ENCODE assay signal across 1 cellular context in the genomic region with DNA sequence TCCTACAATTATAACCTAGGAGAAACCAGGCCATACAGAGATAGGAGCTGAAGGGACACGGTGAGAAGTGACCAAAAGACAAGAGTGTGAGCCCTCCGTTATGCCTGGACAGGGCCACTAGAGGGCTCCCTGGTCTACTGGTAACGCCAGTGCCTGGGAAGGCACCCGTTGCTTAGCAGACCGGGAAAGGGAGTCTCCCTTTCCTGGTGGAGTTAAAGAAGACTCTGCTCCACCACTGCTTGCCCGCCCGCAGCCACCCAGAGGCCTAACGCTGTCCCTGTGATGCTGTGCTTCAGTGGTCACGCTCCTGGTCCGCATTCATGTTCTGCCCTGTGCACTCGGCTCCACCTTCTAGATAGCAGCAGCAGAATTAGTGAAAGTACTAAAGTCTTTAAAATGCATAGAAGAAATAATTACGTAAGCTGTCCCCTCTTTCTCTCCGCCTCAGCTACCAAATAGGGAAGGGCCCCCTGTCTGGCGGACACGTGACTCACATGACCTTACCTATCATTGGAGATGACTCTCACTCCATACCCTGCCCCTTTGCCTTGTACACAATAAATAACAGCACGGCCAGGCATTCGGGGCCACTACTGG.
TF ChIP-seq lines count a peak whose summit lies in the region.

No MANE protein-coding gene starts in this region.

TF ChIP-seq in HepG2, 621 proteins besides CTCF, POLR2A, EP300 and RAD21 (continues in another document):
- TF ChIP-seq ZC3H13 (CRISPR knock-in tag; IDR thresholded peaks at IDR 0.05) (no peak), NCOA2 (CRISPR knock-in tag; IDR thresholded peaks at IDR 0.05) (no peak), KLF12 (CRISPR knock-in tag; IDR thresholded peaks at IDR 0.05; ENCODE audit: borderline replicate concordance) (no peak), TARDBP (CRISPR knock-in tag; IDR thresholded peaks at IDR 0.05) (no peak), ZNF30 (CRISPR knock-in tag; IDR thresholded peaks at IDR 0.05) (no peak), GPN1 (CRISPR knock-in tag; IDR thresholded peaks at IDR 0.05; ENCODE audit: borderline replicate concordance) (no peak), FOXC1 (CRISPR knock-in tag; IDR thresholded peaks at IDR 0.05; ENCODE audit: borderline replicate concordance) (no peak), GFI1 (CRISPR knock-in tag; IDR thresholded peaks at IDR 0.05; ENCODE audit: borderline replicate concordance) (no peak), SMAD3 (CRISPR knock-in tag; IDR thresholded peaks at IDR 0.05) (0 out of 2 replicates have a peak, but pooled peaks have one; percentile 44), ZNF670 (CRISPR knock-in tag; IDR thresholded peaks at IDR 0.05; ENCODE audit: borderline replicate concordance) (no peak), ZNF17 (CRISPR knock-in tag; IDR thresholded peaks at IDR 0.05) (no peak), RFXAP (CRISPR knock-in tag; IDR thresholded peaks at IDR 0.05; ENCODE audit: borderline replicate concordance) (no peak), SP140L (CRISPR knock-in tag; IDR thresholded peaks at IDR 0.05; ENCODE audit: borderline replicate concordance) (no peak), MYC (CRISPR knock-in tag; IDR thresholded peaks at IDR 0.05; ENCODE audit: borderline replicate concordance) (no peak), SP4 (CRISPR knock-in tag; IDR thresholded peaks at IDR 0.05) (no peak), ZNF552 (CRISPR knock-in tag; IDR thresholded peaks at IDR 0.05; ENCODE audit: borderline replicate concordance) (no peak), NAIF1 (CRISPR knock-in tag; IDR thresholded peaks at IDR 0.05; ENCODE audit: borderline replicate concordance) (no peak), RORA (CRISPR knock-in tag; IDR thresholded peaks at IDR 0.05) (no peak), MTA3 (CRISPR knock-in tag; IDR thresholded peaks at IDR 0.05) (no peak), ZNF660 (CRISPR knock-in tag; IDR thresholded peaks at IDR 0.05; ENCODE audit: borderline replicate concordance, low read depth) (no peak), TOPORS (CRISPR knock-in tag; IDR thresholded peaks at IDR 0.05) (no peak), ZNF232 (CRISPR knock-in tag; IDR thresholded peaks at IDR 0.05; ENCODE audit: borderline replicate concordance) (no peak), MTF1 (CRISPR knock-in tag; IDR thresholded peaks at IDR 0.05) (no peak), KLF13 (CRISPR knock-in tag; IDR thresholded peaks at IDR 0.05) (no peak), ZNF510 (CRISPR knock-in tag; IDR thresholded peaks at IDR 0.05; ENCODE audit: low read depth) (no peak), FOXA1 (IDR thresholded peaks at IDR 0.05) (no peak), FOXA1 (CRISPR knock-in tag; IDR thresholded peaks at IDR 0.05) (no peak), ZNF33A (CRISPR knock-in tag; IDR thresholded peaks at IDR 0.05; ENCODE audit: borderline replicate concordance) (no peak), ZFP36 (IDR thresholded peaks at IDR 0.05; ENCODE audit: borderline replicate concordance, low read depth, low read length, partially characterized antibody) (no peak)
- TF ChIP-seq, protein P1, sequence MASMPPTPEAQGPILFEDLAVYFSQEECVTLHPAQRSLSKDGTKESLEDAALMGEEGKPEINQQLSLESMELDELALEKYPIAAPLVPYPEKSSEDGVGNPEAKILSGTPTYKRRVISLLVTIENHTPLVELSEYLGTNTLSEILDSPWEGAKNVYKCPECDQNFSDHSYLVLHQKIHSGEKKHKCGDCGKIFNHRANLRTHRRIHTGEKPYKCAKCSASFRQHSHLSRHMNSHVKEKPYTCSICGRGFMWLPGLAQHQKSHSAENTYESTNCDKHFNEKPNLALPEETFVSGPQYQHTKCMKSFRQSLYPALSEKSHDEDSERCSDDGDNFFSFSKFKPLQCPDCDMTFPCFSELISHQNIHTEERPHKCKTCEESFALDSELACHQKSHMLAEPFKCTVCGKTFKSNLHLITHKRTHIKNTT (CRISPR knock-in tag; IDR thresholded peaks at IDR 0.05) = no peak
- TF ChIP-seq, protein P2, sequence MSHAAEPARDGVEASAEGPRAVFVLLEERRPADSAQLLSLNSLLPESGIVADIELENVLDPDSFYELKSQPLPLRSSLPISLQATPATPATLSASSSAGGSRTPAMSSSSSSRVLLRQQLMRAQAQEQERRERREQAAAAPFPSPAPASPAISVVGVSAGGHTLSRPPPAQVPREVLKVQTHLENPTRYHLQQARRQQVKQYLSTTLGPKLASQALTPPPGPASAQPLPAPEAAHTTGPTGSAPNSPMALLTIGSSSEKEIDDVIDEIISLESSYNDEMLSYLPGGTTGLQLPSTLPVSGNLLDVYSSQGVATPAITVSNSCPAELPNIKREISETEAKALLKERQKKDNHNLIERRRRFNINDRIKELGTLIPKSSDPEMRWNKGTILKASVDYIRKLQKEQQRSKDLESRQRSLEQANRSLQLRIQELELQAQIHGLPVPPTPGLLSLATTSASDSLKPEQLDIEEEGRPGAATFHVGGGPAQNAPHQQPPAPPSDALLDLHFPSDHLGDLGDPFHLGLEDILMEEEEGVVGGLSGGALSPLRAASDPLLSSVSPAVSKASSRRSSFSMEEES (CRISPR knock-in tag; IDR thresholded peaks at IDR 0.05) = 0 out of 2 replicates have a peak, but pooled peaks have one; percentile 18
- TF ChIP-seq, protein P3, sequence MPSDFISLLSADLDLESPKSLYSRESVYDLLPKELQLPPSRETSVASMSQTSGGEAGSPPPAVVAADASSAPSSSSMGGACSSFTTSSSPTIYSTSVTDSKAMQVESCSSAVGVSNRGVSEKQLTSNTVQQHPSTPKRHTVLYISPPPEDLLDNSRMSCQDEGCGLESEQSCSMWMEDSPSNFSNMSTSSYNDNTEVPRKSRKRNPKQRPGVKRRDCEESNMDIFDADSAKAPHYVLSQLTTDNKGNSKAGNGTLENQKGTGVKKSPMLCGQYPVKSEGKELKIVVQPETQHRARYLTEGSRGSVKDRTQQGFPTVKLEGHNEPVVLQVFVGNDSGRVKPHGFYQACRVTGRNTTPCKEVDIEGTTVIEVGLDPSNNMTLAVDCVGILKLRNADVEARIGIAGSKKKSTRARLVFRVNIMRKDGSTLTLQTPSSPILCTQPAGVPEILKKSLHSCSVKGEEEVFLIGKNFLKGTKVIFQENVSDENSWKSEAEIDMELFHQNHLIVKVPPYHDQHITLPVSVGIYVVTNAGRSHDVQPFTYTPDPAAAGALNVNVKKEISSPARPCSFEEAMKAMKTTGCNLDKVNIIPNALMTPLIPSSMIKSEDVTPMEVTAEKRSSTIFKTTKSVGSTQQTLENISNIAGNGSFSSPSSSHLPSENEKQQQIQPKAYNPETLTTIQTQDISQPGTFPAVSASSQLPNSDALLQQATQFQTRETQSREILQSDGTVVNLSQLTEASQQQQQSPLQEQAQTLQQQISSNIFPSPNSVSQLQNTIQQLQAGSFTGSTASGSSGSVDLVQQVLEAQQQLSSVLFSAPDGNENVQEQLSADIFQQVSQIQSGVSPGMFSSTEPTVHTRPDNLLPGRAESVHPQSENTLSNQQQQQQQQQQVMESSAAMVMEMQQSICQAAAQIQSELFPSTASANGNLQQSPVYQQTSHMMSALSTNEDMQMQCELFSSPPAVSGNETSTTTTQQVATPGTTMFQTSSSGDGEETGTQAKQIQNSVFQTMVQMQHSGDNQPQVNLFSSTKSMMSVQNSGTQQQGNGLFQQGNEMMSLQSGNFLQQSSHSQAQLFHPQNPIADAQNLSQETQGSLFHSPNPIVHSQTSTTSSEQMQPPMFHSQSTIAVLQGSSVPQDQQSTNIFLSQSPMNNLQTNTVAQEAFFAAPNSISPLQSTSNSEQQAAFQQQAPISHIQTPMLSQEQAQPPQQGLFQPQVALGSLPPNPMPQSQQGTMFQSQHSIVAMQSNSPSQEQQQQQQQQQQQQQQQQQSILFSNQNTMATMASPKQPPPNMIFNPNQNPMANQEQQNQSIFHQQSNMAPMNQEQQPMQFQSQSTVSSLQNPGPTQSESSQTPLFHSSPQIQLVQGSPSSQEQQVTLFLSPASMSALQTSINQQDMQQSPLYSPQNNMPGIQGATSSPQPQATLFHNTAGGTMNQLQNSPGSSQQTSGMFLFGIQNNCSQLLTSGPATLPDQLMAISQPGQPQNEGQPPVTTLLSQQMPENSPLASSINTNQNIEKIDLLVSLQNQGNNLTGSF (CRISPR knock-in tag; IDR thresholded peaks at IDR 0.05) = no peak
- TF ChIP-seq, protein P4, sequence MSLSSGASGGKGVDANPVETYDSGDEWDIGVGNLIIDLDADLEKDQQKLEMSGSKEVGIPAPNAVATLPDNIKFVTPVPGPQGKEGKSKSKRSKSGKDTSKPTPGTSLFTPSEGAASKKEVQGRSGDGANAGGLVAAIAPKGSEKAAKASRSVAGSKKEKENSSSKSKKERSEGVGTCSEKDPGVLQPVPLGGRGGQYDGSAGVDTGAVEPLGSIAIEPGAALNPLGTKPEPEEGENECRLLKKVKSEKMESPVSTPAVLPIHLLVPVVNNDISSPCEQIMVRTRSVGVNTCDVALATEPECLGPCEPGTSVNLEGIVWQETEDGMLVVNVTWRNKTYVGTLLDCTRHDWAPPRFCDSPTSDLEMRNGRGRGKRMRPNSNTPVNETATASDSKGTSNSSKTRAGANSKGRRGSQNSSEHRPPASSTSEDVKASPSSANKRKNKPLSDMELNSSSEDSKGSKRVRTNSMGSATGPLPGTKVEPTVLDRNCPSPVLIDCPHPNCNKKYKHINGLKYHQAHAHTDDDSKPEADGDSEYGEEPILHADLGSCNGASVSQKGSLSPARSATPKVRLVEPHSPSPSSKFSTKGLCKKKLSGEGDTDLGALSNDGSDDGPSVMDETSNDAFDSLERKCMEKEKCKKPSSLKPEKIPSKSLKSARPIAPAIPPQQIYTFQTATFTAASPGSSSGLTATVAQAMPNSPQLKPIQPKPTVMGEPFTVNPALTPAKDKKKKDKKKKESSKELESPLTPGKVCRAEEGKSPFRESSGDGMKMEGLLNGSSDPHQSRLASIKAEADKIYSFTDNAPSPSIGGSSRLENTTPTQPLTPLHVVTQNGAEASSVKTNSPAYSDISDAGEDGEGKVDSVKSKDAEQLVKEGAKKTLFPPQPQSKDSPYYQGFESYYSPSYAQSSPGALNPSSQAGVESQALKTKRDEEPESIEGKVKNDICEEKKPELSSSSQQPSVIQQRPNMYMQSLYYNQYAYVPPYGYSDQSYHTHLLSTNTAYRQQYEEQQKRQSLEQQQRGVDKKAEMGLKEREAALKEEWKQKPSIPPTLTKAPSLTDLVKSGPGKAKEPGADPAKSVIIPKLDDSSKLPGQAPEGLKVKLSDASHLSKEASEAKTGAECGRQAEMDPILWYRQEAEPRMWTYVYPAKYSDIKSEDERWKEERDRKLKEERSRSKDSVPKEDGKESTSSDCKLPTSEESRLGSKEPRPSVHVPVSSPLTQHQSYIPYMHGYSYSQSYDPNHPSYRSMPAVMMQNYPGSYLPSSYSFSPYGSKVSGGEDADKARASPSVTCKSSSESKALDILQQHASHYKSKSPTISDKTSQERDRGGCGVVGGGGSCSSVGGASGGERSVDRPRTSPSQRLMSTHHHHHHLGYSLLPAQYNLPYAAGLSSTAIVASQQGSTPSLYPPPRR (CRISPR knock-in tag; IDR thresholded peaks at IDR 0.05; ENCODE audit: borderline replicate concordance) = no peak
- TF ChIP-seq, protein P5, sequence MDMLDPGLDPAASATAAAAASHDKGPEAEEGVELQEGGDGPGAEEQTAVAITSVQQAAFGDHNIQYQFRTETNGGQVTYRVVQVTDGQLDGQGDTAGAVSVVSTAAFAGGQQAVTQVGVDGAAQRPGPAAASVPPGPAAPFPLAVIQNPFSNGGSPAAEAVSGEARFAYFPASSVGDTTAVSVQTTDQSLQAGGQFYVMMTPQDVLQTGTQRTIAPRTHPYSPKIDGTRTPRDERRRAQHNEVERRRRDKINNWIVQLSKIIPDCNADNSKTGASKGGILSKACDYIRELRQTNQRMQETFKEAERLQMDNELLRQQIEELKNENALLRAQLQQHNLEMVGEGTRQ (IDR thresholded peaks at IDR 0.05; ENCODE audit: low read depth, low read length) = no peak
- TF ChIP-seq, protein P5 (CRISPR knock-in tag; IDR thresholded peaks at IDR 0.05; ENCODE audit: borderline replicate concordance) = peak; percentile 62; the same call in 1 of the 2 replicates
- TF ChIP-seq, protein P6, sequence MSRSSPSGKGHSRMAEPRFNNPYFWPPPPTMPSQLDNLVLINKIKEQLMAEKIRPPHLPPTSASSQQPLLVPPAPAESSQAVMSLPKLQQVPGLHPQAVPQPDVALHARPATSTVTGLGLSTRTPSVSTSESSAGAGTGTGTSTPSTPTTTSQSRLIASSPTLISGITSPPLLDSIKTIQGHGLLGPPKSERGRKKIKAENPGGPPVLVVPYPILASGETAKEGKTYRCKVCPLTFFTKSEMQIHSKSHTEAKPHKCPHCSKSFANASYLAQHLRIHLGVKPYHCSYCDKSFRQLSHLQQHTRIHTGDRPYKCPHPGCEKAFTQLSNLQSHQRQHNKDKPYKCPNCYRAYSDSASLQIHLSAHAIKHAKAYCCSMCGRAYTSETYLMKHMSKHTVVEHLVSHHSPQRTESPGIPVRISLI (CRISPR knock-in tag; IDR thresholded peaks at IDR 0.05; ENCODE audit: borderline replicate concordance) = no peak
- TF ChIP-seq, protein P7, sequence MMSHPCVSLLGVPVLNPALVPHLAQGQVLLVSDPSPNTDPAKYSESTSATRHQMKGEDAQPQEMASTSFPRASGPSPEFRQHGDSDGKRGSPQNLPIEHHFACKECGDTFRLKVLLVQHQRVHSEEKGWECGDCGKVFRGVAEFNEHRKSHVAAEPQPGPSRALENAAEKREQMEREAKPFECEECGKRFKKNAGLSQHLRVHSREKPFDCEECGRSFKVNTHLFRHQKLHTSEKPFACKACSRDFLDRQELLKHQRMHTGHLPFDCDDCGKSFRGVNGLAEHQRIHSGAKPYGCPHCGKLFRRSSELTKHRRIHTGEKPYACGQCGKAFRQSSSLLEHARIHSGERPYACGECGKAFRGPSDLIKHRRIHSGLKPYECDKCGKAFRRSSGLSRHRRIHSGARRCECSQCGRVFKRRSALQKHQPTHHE (CRISPR knock-in tag; IDR thresholded peaks at IDR 0.05; ENCODE audit: borderline replicate concordance) = no peak
- TF ChIP-seq, protein P8, sequence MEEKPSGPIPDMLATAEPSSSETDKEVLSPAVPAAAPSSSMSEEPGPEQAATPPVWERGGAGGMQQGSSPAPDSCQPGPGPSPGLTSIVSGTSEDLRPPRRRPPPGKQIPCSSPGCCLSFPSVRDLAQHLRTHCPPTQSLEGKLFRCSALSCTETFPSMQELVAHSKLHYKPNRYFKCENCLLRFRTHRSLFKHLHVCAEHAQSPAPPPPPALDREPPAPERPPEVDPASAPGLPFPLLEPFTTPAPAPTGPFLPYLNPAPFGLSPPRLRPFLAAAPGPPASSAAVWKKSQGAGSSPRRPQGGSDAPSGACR (CRISPR knock-in tag; IDR thresholded peaks at IDR 0.05) = no peak
